In genomic region chr15:84645997-84646396, GRCh38 we compare ENCODE assay signal across 22 cellular contexts.
"Had no signal": no experiment of that assay in that cellular context is flagged by ENCODE, and none has a peak within 500 bp of the region (broad histone marks: within the 10 kb centered on the region; RNA-seq: fewer than 3 reads in every experiment).

No MANE protein-coding gene starts in this region.

- H3K4me3 ChIP-seq: body of pancreas, hepatocyte, left lung, pancreas, skin epidermis, transverse colon had no signal

- H3K27me3 Mint-ChIP-seq: activated CD4-positive, alpha-beta T cell treated with anti-CD3 and anti-CD28 coated beads, Interleukin-2, amount 10 ng/mL, durations not matched to agents 7 days and 5 days; activated T-helper 17 cell treated with anti-CD3 and anti-CD28 coated beads, Interleukin-2, amount 50 U/mL, for 72 hours; dendritic cell treated with granulocyte-macrophage colony-stimulating factor and Interleukin-4, amounts not matched to agents 40 ng/mL and 50 ng/mL, for 4 days had no signal

- H3K27ac Mint-ChIP-seq: activated CD4-positive, alpha-beta T cell treated with anti-CD3 and anti-CD28 coated beads, Interleukin-2, amount 10 ng/mL, durations not matched to agents 7 days and 5 days; activated CD8-positive, alpha-beta T cell treated with anti-CD3 and anti-CD28 coated beads, Interleukin-2, amount 10 ng/mL, durations not matched to agents 7 days and 5 days; activated T-helper 17 cell treated with anti-CD3 and anti-CD28 coated beads, Interleukin-2, amount 50 U/mL, for 72 hours; dendritic cell treated with granulocyte-macrophage colony-stimulating factor and Interleukin-4, amounts not matched to agents 40 ng/mL and 50 ng/mL, for 4 days; nephron; T-helper 2 cell treated with Interferon-gamma antibody and Interleukin-4, amounts not matched to agents 5 μg/mL and 100 μg/mL, for 36 hours had no signal

- H3K9me3 Mint-ChIP-seq: activated CD4-positive, alpha-beta T cell treated with anti-CD3 and anti-CD28 coated beads, Interleukin-2, amount 10 ng/mL, durations not matched to agents 7 days and 5 days; activated T-helper 17 cell treated with anti-CD3 and anti-CD28 coated beads, Interleukin-2, amount 50 U/mL, for 72 hours; dendritic cell treated with granulocyte-macrophage colony-stimulating factor and Interleukin-4, amounts not matched to agents 40 ng/mL and 50 ng/mL, for 4 days; immature natural killer cell; nephron; T-helper 2 cell treated with Interferon-gamma antibody and Interleukin-4, amounts not matched to agents 5 μg/mL and 100 μg/mL, for 36 hours had no signal

- DNase-seq: activated CD4-positive, alpha-beta T cell treated with anti-CD3 and anti-CD28 coated beads, Interleukin-2, amount 10 ng/mL, durations not matched to agents 7 days and 5 days; activated CD4-positive, CD25-positive, alpha-beta regulatory T cell treated with anti-CD3 and anti-CD28 coated beads, Interleukin-2, amount 50 U/mL, for 72 hours; activated CD8-positive, alpha-beta T cell treated with anti-CD3 and anti-CD28 coated beads, Interleukin-2, amount 10 ng/mL, durations not matched to agents 7 days and 5 days; activated naive CD4-positive, alpha-beta T cell treated with Interleukin-2 at 50 U/mL for 16 hours; body of pancreas; effector CD4-positive, alpha-beta T cell; foreskin melanocyte; glutamatergic neuron; immature natural killer cell; left lung; midbrain; pancreas; right cardiac atrium; stimulated activated CD4-positive, alpha-beta T cell treated with anti-CD3 and anti-CD28 coated beads, Interleukin-1b, Interleukin-23, amount 100 ng/mL, for 48 hours; transverse colon had no signal

- H3K27ac ChIP-seq: body of pancreas, hepatocyte, left lung, pancreas, skin epidermis, transverse colon, VCaP had no signal

- ATAC-seq: activated CD8-positive, alpha-beta T cell treated with anti-CD3 and anti-CD28 coated beads, Interleukin-2, amount 10 ng/mL, durations not matched to agents 7 days and 5 days; body of pancreas; left lung; pancreas; right cardiac atrium had no signal

- H3K4me3 Mint-ChIP-seq: activated CD4-positive, alpha-beta T cell treated with anti-CD3 and anti-CD28 coated beads, Interleukin-2, amount 10 ng/mL, durations not matched to agents 7 days and 5 days; activated CD8-positive, alpha-beta T cell treated with anti-CD3 and anti-CD28 coated beads, Interleukin-2, amount 10 ng/mL, durations not matched to agents 7 days and 5 days; activated T-helper 17 cell treated with anti-CD3 and anti-CD28 coated beads, Interleukin-2, amount 50 U/mL, for 72 hours; dendritic cell treated with granulocyte-macrophage colony-stimulating factor and Interleukin-4, amounts not matched to agents 40 ng/mL and 50 ng/mL, for 4 days; immature natural killer cell; nephron; T-helper 2 cell treated with Interferon-gamma antibody and Interleukin-4, amounts not matched to agents 5 μg/mL and 100 μg/mL, for 36 hours had no signal

- H3K4me1 ChIP-seq: pancreas, transverse colon had no signal

- H3K9me3 ChIP-seq: body of pancreas, left lung, pancreas, transverse colon had no signal

- H3K27me3 ChIP-seq: body of pancreas, hepatocyte, left lung, pancreas, transverse colon had no signal
